ENCODE assay signal across 8 cellular contexts in the genomic region with DNA sequence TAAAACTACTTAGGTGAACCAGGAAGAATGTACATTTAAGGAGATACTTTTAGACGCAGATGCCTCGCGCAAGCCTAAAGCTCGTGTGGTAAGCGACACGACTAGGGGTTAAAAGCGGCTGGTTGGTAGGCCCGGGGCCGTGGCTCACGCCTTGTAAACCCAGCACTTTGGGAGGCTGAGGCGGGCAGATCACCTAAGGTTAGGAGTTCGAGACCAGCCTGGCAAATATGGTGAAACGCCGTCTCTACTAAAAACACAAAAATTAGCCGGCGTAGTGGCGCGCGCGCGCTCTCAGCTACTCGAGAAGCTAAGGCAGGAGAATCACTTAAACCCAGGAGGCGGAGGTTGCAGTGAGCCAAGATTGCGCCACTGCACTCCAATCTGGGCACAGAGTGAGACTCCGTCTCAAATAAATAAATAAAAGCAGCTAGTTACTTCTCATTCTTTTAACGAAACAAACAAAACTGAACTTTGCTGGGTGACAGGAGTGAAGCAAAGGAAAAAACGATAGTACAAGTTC. TPM values are rescaled to one million over a fixed set of nuclear protein-coding genes. Genes with fewer than 3 reads are reported as not detected.
A peak's percentile ranks its signal among the peaks of the same experiment; 100 is the strongest.
DNase-seq lines count a peak whose midpoint lies in the region; TF ChIP-seq lines count a peak whose summit lies in the region.

No MANE protein-coding gene starts in this region.

- H3K27ac ChIP-seq in 22Rv1, result peak overlapping the region; percentile 85
- peak overlapping the region; percentile 98 for H3K27ac ChIP-seq in HL-60 (replicated peaks)
- H3K27ac ChIP-seq in endodermal cell (ENCODE audit: low read depth, low read length), result no peak overlapping the region
- H3K27ac ChIP-seq in substantia nigra (ENCODE audit: low read depth, low read length, poor library complexity, severe bottlenecking), result peak overlapping the region; percentile 92

- H3K36me3 Mint-ChIP-seq in activated CD4-positive, alpha-beta T cell treated with anti-CD3 and anti-CD28 coated beads, Interleukin-2, amount 10 ng/mL, durations not matched to agents 7 days and 5 days (ENCODE audit: low read depth), result peaks cover 47% of the 10 kb centered on the region
- peaks cover 25% of the 10 kb centered on the region for H3K36me3 Mint-ChIP-seq in endodermal cell (ENCODE audit: low read depth)

- DNase-seq in HL-60 (ENCODE audit: low read depth in 1 of 2, low spot score in 1 of 2) (peak in 1 of 2 experiments; percentile 42), endodermal cell (peak; percentile 71), midbrain (lab: John Stamatoyannopoulos, UW) (peak; percentile 32), substantia nigra (lab: John Stamatoyannopoulos, UW) (peak in 12 of 49 donors; percentile 2 to 26 (median 8)), NCI-H2107 (lab: John Stamatoyannopoulos, UW) (no peak), SW 1271 (lab: John Stamatoyannopoulos, UW) (no peak)
- DNase-seq in activated CD4-positive, alpha-beta T cell treated with anti-CD3 and anti-CD28 coated beads, Interleukin-2, amount 10 ng/mL, durations not matched to agents 7 days and 5 days, result peak; percentile 43

- peaks cover 20% of the 10 kb centered on the region for H3K36me3 ChIP-seq in endodermal cell (ENCODE audit: control insufficient read depth, insufficient read depth, low read length)

- TF ChIP-seq CTCF in 22Rv1 (IDR thresholded peaks at IDR 0.05) (no peak), HL-60 (IDR thresholded peaks at IDR 0.05; ENCODE audit: insufficient read depth, low read length) (no peak), endodermal cell (conservative IDR thresholded peaks at IDR 0.05) (no peak)

- H3K27ac Mint-ChIP-seq in activated CD4-positive, alpha-beta T cell treated with anti-CD3 and anti-CD28 coated beads, Interleukin-2, amount 10 ng/mL, durations not matched to agents 7 days and 5 days, result peak overlapping the region; percentile 95
- peak overlapping the region; percentile 96 for H3K27ac Mint-ChIP-seq in endodermal cell

- CTCF ChIA-PET in activated CD4-positive, alpha-beta T cell treated with anti-CD3 and anti-CD28 coated beads, Interleukin-2, amount 10 ng/mL, durations not matched to agents 7 days and 5 days (lab: Charles Lee), result interaction anchor here (0.6 to 1.8 kb wide), 5 partner anchors 9 to 232 kb away, joined by 3 to 7 read pairs (median 3); no protein-coding TSS in a partner anchor

- no peaks in the 10 kb centered on the region for H3K27me3 ChIP-seq in HL-60 (ENCODE audit: insufficient read depth, poor library complexity, severe bottlenecking)
- no peaks in the 10 kb centered on the region for H3K27me3 ChIP-seq in endodermal cell (ENCODE audit: control insufficient read depth, insufficient read depth, low read length, poor library complexity, severe bottlenecking)

- peaks cover 67% of the 10 kb centered on the region for H3K4me1 Mint-ChIP-seq in activated CD4-positive, alpha-beta T cell treated with anti-CD3 and anti-CD28 coated beads, Interleukin-2, amount 10 ng/mL, durations not matched to agents 7 days and 5 days
- peaks cover 11% of the 10 kb centered on the region for H3K4me1 Mint-ChIP-seq in endodermal cell

- peak overlapping the region; percentile 81 for H3K9ac ChIP-seq in endodermal cell (ENCODE audit: extremely low read depth, low read length, poor library complexity, severe bottlenecking)

- no peaks in the 10 kb centered on the region for H3K4me1 ChIP-seq in endodermal cell (ENCODE audit: control insufficient read depth, insufficient read depth, low read length)

- H3K4me3 ChIP-seq in HL-60 (replicated peaks; ENCODE audit: insufficient read depth, low read length), result peak overlapping the region; percentile 81
- H3K4me3 ChIP-seq in endodermal cell (ENCODE audit: low read length), result peak overlapping the region; percentile 98

- WGBS in endodermal cell (ENCODE audit: insufficient coverage in 1 of 2, insufficient read length in 1 of 2), 2 experiments, result 6 to 7% methylated on average over 25 to 27 of the region's 27 CpGs

- no peaks in the 10 kb centered on the region for H3K27me3 Mint-ChIP-seq in activated CD4-positive, alpha-beta T cell treated with anti-CD3 and anti-CD28 coated beads, Interleukin-2, amount 10 ng/mL, durations not matched to agents 7 days and 5 days
- H3K27me3 Mint-ChIP-seq in endodermal cell (ENCODE audit: insufficient read depth), result no peaks in the 10 kb centered on the region

- no peaks in the 10 kb centered on the region for H3K9me3 Mint-ChIP-seq in activated CD4-positive, alpha-beta T cell treated with anti-CD3 and anti-CD28 coated beads, Interleukin-2, amount 10 ng/mL, durations not matched to agents 7 days and 5 days
- H3K9me3 Mint-ChIP-seq in endodermal cell, result no peaks in the 10 kb centered on the region

- POLR2A ChIA-PET in activated CD4-positive, alpha-beta T cell treated with anti-CD3 and anti-CD28 coated beads, Interleukin-2, amount 10 ng/mL, durations not matched to agents 7 days and 5 days (lab: Charles Lee), result no interaction called here

- H3K9me3 ChIP-seq in endodermal cell (ENCODE audit: control insufficient read depth, low read length), result no peaks in the 10 kb centered on the region

- peak overlapping the region; percentile 92 for H3K4me3 Mint-ChIP-seq in activated CD4-positive, alpha-beta T cell treated with anti-CD3 and anti-CD28 coated beads, Interleukin-2, amount 10 ng/mL, durations not matched to agents 7 days and 5 days
- H3K4me3 Mint-ChIP-seq in endodermal cell, result peak overlapping the region; percentile 88

RNA-seq across cellular contexts. Expression of a gene that starts 0.9 kb away (rescaled TPM):
- total RNA-seq in activated CD4-positive, alpha-beta T cell treated with anti-CD3 and anti-CD28 coated beads, Interleukin-2, amount 10 ng/mL, durations not matched to agents 7 days and 5 days, result 10 to 100 TPM; 90.1 to 97.9 TPM
- 10 to 100 TPM; 88.7 to 93.9 TPM for total RNA-seq in endodermal cell
- 89.2 TPM for polyA plus RNA-seq in endodermal cell (2013, experiment 1 of 2)
- 81.8 TPM for polyA plus RNA-seq in endodermal cell (2013, experiment 2 of 2)

RNA-seq across cellular contexts. Expression of a gene that starts 1.2 kb away (rescaled TPM):
- total RNA-seq in activated CD4-positive, alpha-beta T cell treated with anti-CD3 and anti-CD28 coated beads, Interleukin-2, amount 10 ng/mL, durations not matched to agents 7 days and 5 days, result 100 to 1,000 TPM in 1 of 2 experiments, 10 to 100 TPM in 1; 85.4 to 105 TPM
- total RNA-seq in endodermal cell, result 100 to 1,000 TPM; 104 to 123 TPM
- 106 TPM for polyA plus RNA-seq in endodermal cell (2013, experiment 1 of 2)
- 101 TPM for polyA plus RNA-seq in endodermal cell (2013, experiment 2 of 2)

Comparison
In these comparisons a context has a peak if more than half of its experiments do, and no peak if none do; other contexts are left out.
1. DNase-seq: peak in activated CD4-positive, alpha-beta T cell treated with anti-CD3 and anti-CD28 coated beads, Interleukin-2, amount 10 ng/mL, durations not matched to agents 7 days and 5 days (single experiment), endodermal cell (single experiment) and midbrain (single experiment); none in NCI-H2107 (single experiment) and SW 1271 (0 of 2).